ENCODE assay signal across 8 cellular contexts in genomic region chr1:111222308-111223125, GRCh38. TPM values are rescaled to one million over a fixed set of nuclear protein-coding genes. Genes with fewer than 3 reads are reported as not detected.
A peak's percentile ranks its signal among the peaks of the same experiment; 100 is the strongest.
DNase-seq lines count a peak whose midpoint lies in the region; ATAC-seq and TF ChIP-seq lines count a peak whose summit lies in the region.

No MANE protein-coding gene starts in this region.

- no peaks in the 10 kb centered on the region for H3K9me3 Mint-ChIP-seq in activated CD4-positive, alpha-beta memory T cell treated with anti-CD3 and anti-CD28 coated beads, Interleukin-2, amount 10 ng/mL, durations not matched to agents 7 days and 5 days
- no peaks in the 10 kb centered on the region for H3K9me3 Mint-ChIP-seq in memory B cell

- H3K27me3 Mint-ChIP-seq in activated CD4-positive, alpha-beta memory T cell treated with anti-CD3 and anti-CD28 coated beads, Interleukin-2, amount 10 ng/mL, durations not matched to agents 7 days and 5 days = no peaks in the 10 kb centered on the region
- no peaks in the 10 kb centered on the region for H3K27me3 Mint-ChIP-seq in memory B cell

- peak; percentile 90 for TF ChIP-seq CTCF in GM12874 (IDR thresholded peaks at IDR 0.05; ENCODE audit: insufficient read depth, low read depth, low read length)

- peak; percentile 63 for DNase-seq in NCI-H69 (lab: John Stamatoyannopoulos, UW)
- DNase-seq in activated CD4-positive, alpha-beta memory T cell treated with anti-CD3 and anti-CD28 coated beads, Interleukin-2, amount 10 ng/mL, durations not matched to agents 7 days and 5 days = peak; percentile 82
- peak; percentile 73 for DNase-seq in effector CD8-positive, alpha-beta T cell (lab: John Stamatoyannopoulos, UW)
- peak; percentile 76 to 86 for DNase-seq in memory B cell (ENCODE audit: low spot score in 2 of 2)
- DNase-seq in stimulated activated CD8-positive, alpha-beta memory T cell treated with anti-CD3 and anti-CD28 coated beads, Interleukin-4, amount 100 ng/mL, for 1 hour (ENCODE audit: low read depth in 2 of 2, low spot score in 1 of 2) = peak; percentile 55 to 60

- ATAC-seq in HG03159 (IDR thresholded peaks at IDR 0.05; ENCODE audit: unreplicated experiment) (peak; percentile 4), memory B cell (ENCODE audit: low read depth) (peak; percentile 44), HG02763 (IDR thresholded peaks at IDR 0.05; ENCODE audit: unreplicated experiment) (no peak)

- peak overlapping the region; percentile 78 for H3K27ac Mint-ChIP-seq in activated CD4-positive, alpha-beta memory T cell treated with anti-CD3 and anti-CD28 coated beads, Interleukin-2, amount 10 ng/mL, durations not matched to agents 7 days and 5 days
- peak overlapping the region; percentile 77 for H3K27ac Mint-ChIP-seq in memory B cell

- POLR2A ChIA-PET in activated CD4-positive, alpha-beta memory T cell treated with anti-CD3 and anti-CD28 coated beads, Interleukin-2, amount 10 ng/mL, durations not matched to agents 7 days and 5 days (lab: Charles Lee) = interaction anchor here (0.7 to 12.1 kb wide), 10 partner anchors 25 to 524 kb away, joined by 3 to 590 read pairs (median 4); partner anchors contain the start of genes ATP5PB, CD53, CEPT1 and DENND2D

- CTCF ChIA-PET in activated CD4-positive, alpha-beta memory T cell treated with anti-CD3 and anti-CD28 coated beads, Interleukin-2, amount 10 ng/mL, durations not matched to agents 7 days and 5 days (lab: Charles Lee) = interaction anchor here (0.8 to 12.8 kb wide), 21 partner anchors 7 to 547 kb away, joined by 3 to 275 read pairs (median 5); partner anchors contain the start of genes CEPT1, DENND2D and DRAM2

- H3K4me3 Mint-ChIP-seq in activated CD4-positive, alpha-beta memory T cell treated with anti-CD3 and anti-CD28 coated beads, Interleukin-2, amount 10 ng/mL, durations not matched to agents 7 days and 5 days = peak overlapping the region; percentile 19
- H3K4me3 Mint-ChIP-seq in memory B cell = peak overlapping the region; percentile 77

- peaks cover 87% of the 10 kb centered on the region for H3K4me1 Mint-ChIP-seq in activated CD4-positive, alpha-beta memory T cell treated with anti-CD3 and anti-CD28 coated beads, Interleukin-2, amount 10 ng/mL, durations not matched to agents 7 days and 5 days
- peaks cover 75% of the 10 kb centered on the region for H3K4me1 Mint-ChIP-seq in memory B cell

- H3K36me3 Mint-ChIP-seq in activated CD4-positive, alpha-beta memory T cell treated with anti-CD3 and anti-CD28 coated beads, Interleukin-2, amount 10 ng/mL, durations not matched to agents 7 days and 5 days (ENCODE audit: low read depth) = peaks cover 6% of the 10 kb centered on the region
- no peaks in the 10 kb centered on the region for H3K36me3 Mint-ChIP-seq in memory B cell

RNA-seq across cellular contexts. Expression of gene CHI3L2, which starts 5.0 kb away (rescaled TPM):
- total RNA-seq in activated CD4-positive, alpha-beta memory T cell treated with anti-CD3 and anti-CD28 coated beads, Interleukin-2, amount 10 ng/mL, durations not matched to agents 7 days and 5 days = 1 to 10 TPM; 8.5 to 9.0 TPM

RNA-seq across cellular contexts. Expression of gene DENND2D, which starts 22.1 kb away (rescaled TPM):
- 100 to 1,000 TPM; 207 to 210 TPM for total RNA-seq in activated CD4-positive, alpha-beta memory T cell treated with anti-CD3 and anti-CD28 coated beads, Interleukin-2, amount 10 ng/mL, durations not matched to agents 7 days and 5 days
